In genomic region chr13:40895715-40896184, GRCh38 we compare ENCODE assay signal across 13 cellular contexts.
A peak's percentile ranks its signal among the peaks of the same experiment; 100 is the strongest.
DNase-seq lines count a peak whose midpoint lies in the region; ATAC-seq, FAIRE-seq and TF ChIP-seq lines count a peak whose summit lies in the region.
"Had no signal": no experiment of that assay in that cellular context is flagged by ENCODE, and none has a peak within 500 bp of the region (broad histone marks: within the 10 kb centered on the region; RNA-seq: fewer than 3 reads in every experiment).

No MANE protein-coding gene starts in this region.

- DNase-seq in NCI-H2107 treated with DMSO at 0.1 percent for 48 hours (lab: John Stamatoyannopoulos, UW; ENCODE audit: unreplicated experiment) (peak; percentile 11), NCI-H2107 (lab: John Stamatoyannopoulos, UW) (no peak), NCI-H526 treated with DMSO at 0.1 percent for 48 hours (lab: John Stamatoyannopoulos, UW) (peak; percentile 82), keratinocyte (ENCODE audit: low read depth, low spot score) (peak; percentile 4)
- DNase-seq in activated T-helper 2 cell treated with anti-CD3 and anti-CD28 coated beads, Interferon-gamma antibody, Interleukin-2, Interleukin-4, amounts not matched to agents 10 μg/mL and 5 μg/mL and 100 μg/mL, durations not matched to agents 14 hours and 24 hours and 36 hours (ENCODE audit: low spot score) = no peak
- no peak for DNase-seq in activated CD4-positive, alpha-beta T cell treated with anti-CD3 and anti-CD28 coated beads, Interleukin-2, amount 50 U/mL, for 1 hour
- DNase-seq: DND-41, gastrocnemius medialis, T-helper 2 cell had no signal

- peaks cover 16% of the 10 kb centered on the region for H3K4me1 Mint-ChIP-seq in stimulated activated memory B cell treated with anti-CD40 and anti-IgM and Interleukin-4, amounts not matched to agents 10 μg/mL and 1 μg/mL and 100 μg/mL, for 72 hours
- H3K4me1 Mint-ChIP-seq in activated T-helper 2 cell treated with anti-CD3 and anti-CD28 coated beads, Interferon-gamma antibody, Interleukin-2, Interleukin-4, amounts not matched to agents 10 μg/mL and 5 μg/mL and 100 μg/mL, durations not matched to agents 14 hours and 24 hours and 36 hours (ENCODE audit: low read depth) = no peaks in the 10 kb centered on the region

- no peaks in the 10 kb centered on the region for H3K9me3 ChIP-seq in keratinocyte (ENCODE audit: control insufficient read depth, low read depth, low read length)
- H3K9me3 ChIP-seq: gastrocnemius medialis, thoracic aorta had no signal

- no peaks in the 10 kb centered on the region for H3K9me3 Mint-ChIP-seq in stimulated activated memory B cell treated with anti-CD40 and anti-IgM and Interleukin-4, amounts not matched to agents 10 μg/mL and 1 μg/mL and 100 μg/mL, for 72 hours
- peaks cover 4% of the 10 kb centered on the region for H3K9me3 Mint-ChIP-seq in activated T-helper 2 cell treated with anti-CD3 and anti-CD28 coated beads, Interferon-gamma antibody, Interleukin-2, Interleukin-4, amounts not matched to agents 10 μg/mL and 5 μg/mL and 100 μg/mL, durations not matched to agents 14 hours and 24 hours and 36 hours

- no peaks in the 10 kb centered on the region for H4K20me1 ChIP-seq in keratinocyte (ENCODE audit: control insufficient read depth, extremely low read depth, insufficient read depth, low read length)

- no peak for TF ChIP-seq CTCF in keratinocyte (optimal IDR thresholded peaks at IDR 0.05 in 1 of 3, IDR thresholded peaks at IDR 0.05 in 1 of 3, conservative IDR thresholded peaks at IDR 0.05 in 1 of 3; ENCODE audit: extremely low read depth in 1 of 3, insufficient read depth in 2 of 3, low read length in 3 of 3)

- no peaks in the 10 kb centered on the region for H3K36me3 ChIP-seq in keratinocyte (ENCODE audit: control insufficient read depth in 2 of 2, extremely low read depth in 1 of 2, insufficient read depth in 2 of 2, low read length in 2 of 2)
- H3K36me3 ChIP-seq: gastrocnemius medialis, thoracic aorta had no signal

- no peak for ATAC-seq in stimulated activated memory B cell treated with anti-CD40 and anti-IgM and Interleukin-4, amounts not matched to agents 10 μg/mL and 1 μg/mL and 100 μg/mL, for 72 hours
- ATAC-seq in GM19467 (IDR thresholded peaks at IDR 0.05; ENCODE audit: unreplicated experiment) = no peak
- ATAC-seq: gastrocnemius medialis had no signal

- FAIRE-seq in keratinocyte (lab: Jason Lieb, UNC) = no peak

- dilution Hi-C loops in keratinocyte (cut with MboI; ENCODE audit: extremely low pct_ligation_motif_present, low sequenced_read_pairs) = no loop called here

- peaks cover 7% of the 10 kb centered on the region for H3K36me3 Mint-ChIP-seq in stimulated activated memory B cell treated with anti-CD40 and anti-IgM and Interleukin-4, amounts not matched to agents 10 μg/mL and 1 μg/mL and 100 μg/mL, for 72 hours
- H3K36me3 Mint-ChIP-seq in activated T-helper 2 cell treated with anti-CD3 and anti-CD28 coated beads, Interferon-gamma antibody, Interleukin-2, Interleukin-4, amounts not matched to agents 10 μg/mL and 5 μg/mL and 100 μg/mL, durations not matched to agents 14 hours and 24 hours and 36 hours (ENCODE audit: low read depth) = peaks cover 6% of the 10 kb centered on the region

- no peak overlapping the region for H2AFZ ChIP-seq in keratinocyte (ENCODE audit: control insufficient read depth, low read length)

- no peaks in the 10 kb centered on the region for H3K4me1 ChIP-seq in keratinocyte (ENCODE audit: control insufficient read depth, extremely low read depth, insufficient read depth, low read length)

- H3K4me3 ChIP-seq in keratinocyte (ENCODE audit: control insufficient read depth in 2 of 3, extremely low read depth in 1 of 3, insufficient read depth in 2 of 3, low read depth in 1 of 3, low read length in 3 of 3) = no peak overlapping the region
- H3K4me3 ChIP-seq: gastrocnemius medialis, thoracic aorta had no signal

- no peaks in the 10 kb centered on the region for H3K9me1 ChIP-seq in keratinocyte (ENCODE audit: control insufficient read depth, extremely low read depth, insufficient read depth, low read length)

- H3K27me3 ChIP-seq in keratinocyte (ENCODE audit: control insufficient read depth, extremely low read depth, insufficient read depth, low read length) = no peaks in the 10 kb centered on the region
- H3K27me3 ChIP-seq: gastrocnemius medialis had no signal

- no peak overlapping the region for H3K4me3 Mint-ChIP-seq in stimulated activated memory B cell treated with anti-CD40 and anti-IgM and Interleukin-4, amounts not matched to agents 10 μg/mL and 1 μg/mL and 100 μg/mL, for 72 hours
- H3K4me3 Mint-ChIP-seq in activated T-helper 2 cell treated with anti-CD3 and anti-CD28 coated beads, Interferon-gamma antibody, Interleukin-2, Interleukin-4, amounts not matched to agents 10 μg/mL and 5 μg/mL and 100 μg/mL, durations not matched to agents 14 hours and 24 hours and 36 hours (ENCODE audit: low read depth) = no peak overlapping the region

- H3K9ac ChIP-seq in keratinocyte (ENCODE audit: control insufficient read depth, extremely low read depth, insufficient read depth, low read length) = no peak overlapping the region

- no peaks in the 10 kb centered on the region for H3K79me2 ChIP-seq in keratinocyte (ENCODE audit: control insufficient read depth, insufficient read depth, low read length)

- intact Hi-C loops in activated T-helper 2 cell treated with anti-CD3 and anti-CD28 coated beads, Interferon-gamma antibody, Interleukin-2, Interleukin-4, amounts not matched to agents 10 μg/mL and 5 μg/mL and 100 μg/mL, durations not matched to agents 14 hours and 24 hours and 36 hours (cut with micrococcal nuclease) = no loop called here

- H3K27me3 Mint-ChIP-seq in stimulated activated memory B cell treated with anti-CD40 and anti-IgM and Interleukin-4, amounts not matched to agents 10 μg/mL and 1 μg/mL and 100 μg/mL, for 72 hours = no peaks in the 10 kb centered on the region
- no peaks in the 10 kb centered on the region for H3K27me3 Mint-ChIP-seq in activated T-helper 2 cell treated with anti-CD3 and anti-CD28 coated beads, Interferon-gamma antibody, Interleukin-2, Interleukin-4, amounts not matched to agents 10 μg/mL and 5 μg/mL and 100 μg/mL, durations not matched to agents 14 hours and 24 hours and 36 hours (ENCODE audit: low read depth)

- peak overlapping the region; percentile 42 for H3K27ac Mint-ChIP-seq in stimulated activated memory B cell treated with anti-CD40 and anti-IgM and Interleukin-4, amounts not matched to agents 10 μg/mL and 1 μg/mL and 100 μg/mL, for 72 hours
- no peak overlapping the region for H3K27ac Mint-ChIP-seq in activated T-helper 2 cell treated with anti-CD3 and anti-CD28 coated beads, Interferon-gamma antibody, Interleukin-2, Interleukin-4, amounts not matched to agents 10 μg/mL and 5 μg/mL and 100 μg/mL, durations not matched to agents 14 hours and 24 hours and 36 hours

- no peak overlapping the region for H3K4me2 ChIP-seq in keratinocyte (ENCODE audit: control insufficient read depth, extremely low read depth, insufficient read depth, low read depth, low read length)

- H3K27ac ChIP-seq in keratinocyte (ENCODE audit: control insufficient read depth, insufficient read depth, low read length) = no peak overlapping the region
- H3K27ac ChIP-seq: gastrocnemius medialis, HL-60, thoracic aorta had no signal

Comparison
In these comparisons a context has a peak if more than half of its experiments do, and no peak if none do; other contexts are left out.
1. DNase-seq: peak in NCI-H2107 treated with DMSO at 0.1 percent for 48 hours (single experiment), NCI-H526 treated with DMSO at 0.1 percent for 48 hours (single experiment) and keratinocyte (single experiment); none in NCI-H2107 (single experiment), activated T-helper 2 cell treated with anti-CD3 and anti-CD28 coated beads, Interferon-gamma antibody, Interleukin-2, Interleukin-4, amounts not matched to agents 10 μg/mL and 5 μg/mL and 100 μg/mL, durations not matched to agents 14 hours and 24 hours and 36 hours (single experiment) and activated CD4-positive, alpha-beta T cell treated with anti-CD3 and anti-CD28 coated beads, Interleukin-2, amount 50 U/mL, for 1 hour (single experiment).